9 cellular contexts compared by ENCODE assay signal in genomic region chr1:183633676-183634343, GRCh38. TPM values are rescaled to one million over a fixed set of nuclear protein-coding genes. Genes with fewer than 3 reads are reported as not detected.
DNase-seq lines count a peak whose midpoint lies in the region; ATAC-seq and TF ChIP-seq lines count a peak whose summit lies in the region.
"Had no signal": no experiment of that assay in that cellular context is flagged by ENCODE, and none has a peak within 500 bp of the region (broad histone marks: within the 10 kb centered on the region; RNA-seq: fewer than 3 reads in every experiment).

No MANE protein-coding gene starts in this region.

- peaks cover 40% of the 10 kb centered on the region for H3K4me1 Mint-ChIP-seq in CD14-positive monocyte
- peaks cover 51% of the 10 kb centered on the region for H3K4me1 Mint-ChIP-seq in activated T-cell treated with anti-CD3 and anti-CD28 coated beads, Interleukin-2, amount 50 U/mL, for 4 hours (ENCODE audit: low read depth)

- no peaks in the 10 kb centered on the region for H3K27me3 ChIP-seq in rectal smooth muscle tissue (ENCODE audit: control insufficient read depth, insufficient read depth, low read length)

- intact Hi-C loops in CD14-positive monocyte (cut with micrococcal nuclease), result loop anchor here (5.0 kb wide), 2 partner anchors 52 to 162 kb away; partner anchors contain the start of gene SMG7 (in 1 of the 2)

- H3K9ac ChIP-seq in rectal smooth muscle tissue (ENCODE audit: low read length), result peak overlapping the region; percentile 40

- peak overlapping the region; percentile 83 to 100 (median 97) for H3K27ac Mint-ChIP-seq in CD14-positive monocyte

- H3K36me3 ChIP-seq in rectal smooth muscle tissue (ENCODE audit: control insufficient read depth, insufficient read depth, low read length), result peaks cover 6% of the 10 kb centered on the region

- H3K36me3 Mint-ChIP-seq in CD14-positive monocyte, result peaks cover 26 to 42% of the 10 kb centered on the region in 2 donors
- H3K36me3 Mint-ChIP-seq in activated T-cell treated with anti-CD3 and anti-CD28 coated beads, Interleukin-2, amount 50 U/mL, for 4 hours (ENCODE audit: insufficient read depth), result peaks cover 12% of the 10 kb centered on the region

- H3K4me1 ChIP-seq in rectal smooth muscle tissue (ENCODE audit: control insufficient read depth, insufficient read depth, low read length), result peaks cover 17% of the 10 kb centered on the region

- H3K27ac ChIP-seq in rectal smooth muscle tissue (ENCODE audit: low read depth, low read length), result peak overlapping the region; percentile 97

- ATAC-seq in HG02885 (IDR thresholded peaks at IDR 0.05; ENCODE audit: poor library complexity, unreplicated experiment), result peak; percentile 57
- ATAC-seq in activated T-cell treated with anti-CD3 and anti-CD28 coated beads, Interleukin-2, amount 50 U/mL, for 4 hours, result peak; percentile 12 to 23

- DNase-seq in CD14-positive monocyte (ENCODE audit: low spot score), result no peak
- DNase-seq in GM13976 (ENCODE audit: low spot score), result peak; percentile 50
- DNase-seq in NCI-H2171 treated with DMSO at 0.1 percent for 48 hours (lab: John Stamatoyannopoulos, UW), result peak; percentile 84
- DNase-seq in activated T-cell treated with anti-CD3 and anti-CD28 coated beads, Interleukin-2, amount 50 U/mL, for 4 hours, result no peak
- peak; percentile 75 for DNase-seq in glomerular visceral epithelial cell (ENCODE audit: extremely low spot score)
- no peak for DNase-seq in NCI-H187 treated with DMSO at 0.1 percent for 48 hours (lab: John Stamatoyannopoulos, UW)

- peak; percentile 87 for TF ChIP-seq CTCF in CD14-positive monocyte (IDR thresholded peaks at IDR 0.05)
- no peak for TF ChIP-seq CTCF in GM13976 (IDR thresholded peaks at IDR 0.05; ENCODE audit: borderline replicate concordance, control extremely low read depth, extremely low read depth, insufficient read depth, missing control alignments)

- peak overlapping the region; percentile 92 for H3K4me3 ChIP-seq in rectal smooth muscle tissue (ENCODE audit: low read length)

- in situ Hi-C loops in GM13976 (cut with MboI; ENCODE audit: low sequenced_read_pairs, unreplicated experiment), result no loop called here

- peak overlapping the region; percentile 100 for H3K4me3 Mint-ChIP-seq in CD14-positive monocyte
- H3K4me3 Mint-ChIP-seq in activated T-cell treated with anti-CD3 and anti-CD28 coated beads, Interleukin-2, amount 50 U/mL, for 4 hours, result peak overlapping the region; percentile 97

- peaks cover 3 to 7% (median 5%) of the 10 kb centered on the region in 3 donors for H3K27me3 Mint-ChIP-seq in CD14-positive monocyte (ENCODE audit: low read depth in 3 of 3)
- no peaks in the 10 kb centered on the region for H3K27me3 Mint-ChIP-seq in activated T-cell treated with anti-CD3 and anti-CD28 coated beads, Interleukin-2, amount 50 U/mL, for 4 hours (ENCODE audit: low read depth)

- H3K9me3 Mint-ChIP-seq in CD14-positive monocyte, result peaks cover 0 to 2% (median 0%) of the 10 kb centered on the region in 7 donors
- no peaks in the 10 kb centered on the region for H3K9me3 Mint-ChIP-seq in activated T-cell treated with anti-CD3 and anti-CD28 coated beads, Interleukin-2, amount 50 U/mL, for 4 hours

RNA-seq across cellular contexts. Expression of gene ARPC5, which starts 1.8 kb away (rescaled TPM):
- 1,000 to 10,000 TPM; 1,064 to 1,089 TPM for polyA plus RNA-seq in CD14-positive monocyte
- 100 to 1,000 TPM in 2 of 3 donors, 10 to 100 TPM in 1; 98.1 to 107 (median 100) TPM for total RNA-seq in activated T-cell treated with anti-CD3 and anti-CD28 coated beads, Interleukin-2, amount 50 U/mL, for 4 hours

RNA-seq across cellular contexts. Expression of gene APOBEC4, which starts 19.3 kb away (rescaled TPM):
- polyA plus RNA-seq in CD14-positive monocyte, result not detected
- not detected for total RNA-seq in activated T-cell treated with anti-CD3 and anti-CD28 coated beads, Interleukin-2, amount 50 U/mL, for 4 hours
- total RNA-seq: glomerular endothelial cell had no signal

RNA-seq across cellular contexts. Expression of gene NCF2, which starts 43.6 kb away (rescaled TPM):
- 100 to 1,000 TPM; 557 to 697 TPM for polyA plus RNA-seq in CD14-positive monocyte
- 1 to 10 TPM in 1 of 3 donors, under 1 TPM in 2; 0.66 to 1.9 (median 0.89) TPM for total RNA-seq in activated T-cell treated with anti-CD3 and anti-CD28 coated beads, Interleukin-2, amount 50 U/mL, for 4 hours

Comparison
In these comparisons a context has a peak if more than half of its experiments do, and no peak if none do; other contexts are left out.
1. DNase-seq: peak in GM13976 (single experiment), NCI-H2171 treated with DMSO at 0.1 percent for 48 hours (single experiment) and glomerular visceral epithelial cell (single experiment); none in CD14-positive monocyte (single experiment), activated T-cell treated with anti-CD3 and anti-CD28 coated beads, Interleukin-2, amount 50 U/mL, for 4 hours (single experiment) and NCI-H187 treated with DMSO at 0.1 percent for 48 hours (single experiment).